34 cellular contexts compared by ENCODE assay signal in the genomic region with DNA sequence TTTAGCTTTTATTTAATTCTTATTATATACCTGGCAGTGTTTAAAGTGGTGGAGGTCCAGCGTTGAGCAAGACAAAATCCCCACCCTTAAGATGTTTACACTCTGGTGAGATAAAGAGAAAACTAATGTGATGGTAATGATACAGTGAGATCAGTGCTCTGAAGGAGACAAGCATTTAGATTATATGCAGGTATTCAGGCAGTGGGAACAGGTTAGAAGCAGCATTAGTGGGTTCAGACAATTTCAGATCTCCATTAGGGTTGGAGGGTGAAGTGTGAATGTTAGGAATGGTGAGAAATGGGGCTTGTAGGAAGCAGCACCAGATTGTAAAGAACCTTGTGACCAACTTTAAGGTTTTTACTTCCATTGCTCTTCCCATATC.
"Had no signal": no experiment of that assay in that cellular context is flagged by ENCODE, and none has a peak within 500 bp of the region (broad histone marks: within the 10 kb centered on the region; RNA-seq: fewer than 3 reads in every experiment).

No MANE protein-coding gene starts in this region.

- H3K4me2 ChIP-seq: KMS-11, SK-N-SH had no signal

- H3K4me1 ChIP-seq: Peyer's patch, SJSA1 had no signal

- DNase-seq: activated CD4-positive, alpha-beta memory T cell treated with anti-CD3 and anti-CD28 coated beads, Interleukin-2, amount 10 ng/mL, durations not matched to agents 7 days and 5 days; activated CD4-positive, alpha-beta T cell treated with anti-CD3 and anti-CD28 coated beads for 1 hour; activated CD4-positive, alpha-beta T cell treated with anti-CD3 and anti-CD28 coated beads for 48 hours; activated CD4-positive, CD25-positive, alpha-beta regulatory T cell; activated CD8-positive, alpha-beta memory T cell treated with anti-CD3 and anti-CD28 coated beads for 24 hours; activated CD8-positive, alpha-beta memory T cell treated with anti-CD3 and anti-CD28 coated beads, Interleukin-2, amount 10 ng/mL, durations not matched to agents 7 days and 5 days; activated CD8-positive, alpha-beta memory T cell treated with anti-CD3 and anti-CD28 coated beads, Interleukin-2, amount 50 U/mL, for 48 hours; activated effector memory CD4-positive, alpha-beta T cell treated with Interleukin-2 at 50 U/mL for 16 hours; activated naive CD4-positive, alpha-beta T cell treated with anti-CD3 and anti-CD28 coated beads, Interleukin-2, amount 50 U/mL, for 16 hours; activated naive CD8-positive, alpha-beta T cell treated with anti-CD3 and anti-CD28 coated beads for 36 hours; activated T-cell treated with anti-CD3 and anti-CD28 coated beads, Interleukin-2, amount 50 U/mL, for 48 hours; amniotic stem cell; aorta; MM.1S; MV-4-11; NCI-H1092; NCI-H1436 treated with DMSO at 0.1 percent for 48 hours; NCI-H1694 treated with DMSO at 0.1 percent for 48 hours; NCI-H2029; NCI-H345; NCI-H526; NCI-H748 treated with DMSO at 0.1 percent for 48 hours; NK-92 treated with Interleukin-12 subunit alpha and Interleukin-12 subunit beta, amount 100 ng/mL, for 24 hours; PC-3; Peyer's patch; RPMI8226; SHP77 treated with DMSO at 0.1 percent for 48 hours; SK-N-SH; T-helper 9 cell had no signal

- H3K27me3 ChIP-seq: brain microvascular endothelial cell, Peyer's patch, SJSA1 had no signal

- H3K4me3 ChIP-seq: Peyer's patch, SJSA1 had no signal

- H3K9me3 Mint-ChIP-seq: activated CD4-positive, alpha-beta memory T cell treated with anti-CD3 and anti-CD28 coated beads, Interleukin-2, amount 10 ng/mL, durations not matched to agents 7 days and 5 days; activated naive CD8-positive, alpha-beta T cell treated with anti-CD3 and anti-CD28 coated beads for 36 hours; T-helper 1 cell treated with Interleukin-12 subunit alpha and Interleukin-12 subunit beta and Interleukin-4 antibody, amounts not matched to agents 30 μg/mL and 1 μg/mL, for 36 hours had no signal

- H3K36me3 ChIP-seq: Peyer's patch had no signal

- H3K4me3 Mint-ChIP-seq: activated CD4-positive, alpha-beta memory T cell treated with anti-CD3 and anti-CD28 coated beads, Interleukin-2, amount 10 ng/mL, durations not matched to agents 7 days and 5 days; activated CD8-positive, alpha-beta memory T cell treated with anti-CD3 and anti-CD28 coated beads, Interleukin-2, amount 10 ng/mL, durations not matched to agents 7 days and 5 days; activated naive CD8-positive, alpha-beta T cell treated with anti-CD3 and anti-CD28 coated beads for 36 hours; T-helper 1 cell treated with Interleukin-12 subunit alpha and Interleukin-12 subunit beta and Interleukin-4 antibody, amounts not matched to agents 30 μg/mL and 1 μg/mL, for 36 hours had no signal

- H3K4me1 Mint-ChIP-seq: activated CD4-positive, alpha-beta memory T cell treated with anti-CD3 and anti-CD28 coated beads, Interleukin-2, amount 10 ng/mL, durations not matched to agents 7 days and 5 days had no signal

- H3K27ac Mint-ChIP-seq: activated CD4-positive, alpha-beta memory T cell treated with anti-CD3 and anti-CD28 coated beads, Interleukin-2, amount 10 ng/mL, durations not matched to agents 7 days and 5 days; activated CD8-positive, alpha-beta memory T cell treated with anti-CD3 and anti-CD28 coated beads, Interleukin-2, amount 10 ng/mL, durations not matched to agents 7 days and 5 days; activated naive CD8-positive, alpha-beta T cell treated with anti-CD3 and anti-CD28 coated beads for 36 hours; T-helper 1 cell treated with Interleukin-12 subunit alpha and Interleukin-12 subunit beta and Interleukin-4 antibody, amounts not matched to agents 30 μg/mL and 1 μg/mL, for 36 hours had no signal

- ATAC-seq: activated CD8-positive, alpha-beta memory T cell treated with anti-CD3 and anti-CD28 coated beads, Interleukin-2, amount 10 ng/mL, durations not matched to agents 7 days and 5 days; PC-3 had no signal

- H3K9ac ChIP-seq: KMS-11, SK-N-SH had no signal

- H3K27ac ChIP-seq: brain microvascular endothelial cell, KMS-11, Peyer's patch, SJSA1, VCaP had no signal

- H3K9me3 ChIP-seq: Peyer's patch, SJSA1, SK-N-SH had no signal

- H3K27me3 Mint-ChIP-seq: activated CD4-positive, alpha-beta memory T cell treated with anti-CD3 and anti-CD28 coated beads, Interleukin-2, amount 10 ng/mL, durations not matched to agents 7 days and 5 days; activated CD8-positive, alpha-beta memory T cell treated with anti-CD3 and anti-CD28 coated beads, Interleukin-2, amount 10 ng/mL, durations not matched to agents 7 days and 5 days; activated naive CD8-positive, alpha-beta T cell treated with anti-CD3 and anti-CD28 coated beads for 36 hours had no signal
